ENCODE assay signal across 8 cellular contexts in genomic region chr1:201184734-201185453, GRCh38. TPM values are rescaled to one million over a fixed set of nuclear protein-coding genes. Genes with fewer than 3 reads are reported as not detected.
DNase-seq lines count a peak whose midpoint lies in the region; ATAC-seq and TF ChIP-seq lines count a peak whose summit lies in the region.

No MANE protein-coding gene starts in this region.

- no peaks in the 10 kb centered on the region for H4K20me1 ChIP-seq in OCI-LY3 (ENCODE audit: insufficient read depth, low read length)

- no peak overlapping the region for H3K27ac Mint-ChIP-seq in endothelial cell (ENCODE audit: unreplicated experiment)
- H3K27ac Mint-ChIP-seq in effector memory CD8-positive, alpha-beta T cell = no peak overlapping the region

- DNase-seq in endothelial cell (ENCODE audit: low spot score) = peak; percentile 20
- DNase-seq in mucosa of descending colon = peak in 1 of 3 donors; percentile 45
- no peak for DNase-seq in DMS79 (lab: John Stamatoyannopoulos, UW)
- no peak for DNase-seq in effector memory CD8-positive, alpha-beta T cell
- no peak for DNase-seq in stimulated activated CD4-positive, alpha-beta T cell treated with anti-CD3 and anti-CD28 coated beads, Interleukin-2, amount 100 ng/mL, for 24 hours

- H3K27ac ChIP-seq in ACC112 (ENCODE audit: low read depth, low read length) = no peak overlapping the region
- H3K27ac ChIP-seq in OCI-LY3 (ENCODE audit: low read length) = no peak overlapping the region

- H3K79me2 ChIP-seq in ACC112 (ENCODE audit: control insufficient read depth, insufficient read depth, low read length, unreplicated experiment) (no peaks in the 10 kb centered on the region), OCI-LY3 (ENCODE audit: low read length) (no peaks in the 10 kb centered on the region)

- no peak overlapping the region for H3K4me3 ChIP-seq in ACC112 (ENCODE audit: low read depth, low read length)
- H3K4me3 ChIP-seq in OCI-LY3 (ENCODE audit: low read length) = no peak overlapping the region
- no peak overlapping the region for H3K4me3 ChIP-seq in mucosa of descending colon

- H3K4me1 ChIP-seq in ACC112 (ENCODE audit: control insufficient read depth, insufficient read depth, low read length, unreplicated experiment) (peaks cover 13% of the 10 kb centered on the region), OCI-LY3 (ENCODE audit: low read length) (peaks cover 6% of the 10 kb centered on the region), mucosa of descending colon (ENCODE audit: low read depth) (no peaks in the 10 kb centered on the region)

- peak; percentile 47 for TF ChIP-seq CTCF in OCI-LY3 (IDR thresholded peaks at IDR 0.05; ENCODE audit: low read depth, low read length)
- TF ChIP-seq CTCF in endothelial cell (IDR thresholded peaks at IDR 0.05; ENCODE audit: unreplicated experiment) = peak; percentile 40
- no peak for TF ChIP-seq CTCF in mucosa of descending colon (IDR thresholded peaks at IDR 0.05)

- no peaks in the 10 kb centered on the region for H3K27me3 Mint-ChIP-seq in endothelial cell (ENCODE audit: unreplicated experiment)
- H3K27me3 Mint-ChIP-seq in effector memory CD8-positive, alpha-beta T cell = peaks cover 44 to 58% of the 10 kb centered on the region in 2 donors

- no peaks in the 10 kb centered on the region for H3K9me3 ChIP-seq in OCI-LY3 (ENCODE audit: insufficient read depth, low read length)
- no peaks in the 10 kb centered on the region for H3K9me3 ChIP-seq in mucosa of descending colon

- H3K9ac ChIP-seq in OCI-LY3 (ENCODE audit: low read length) = no peak overlapping the region

- H3K9me3 Mint-ChIP-seq in endothelial cell (ENCODE audit: unreplicated experiment) = no peaks in the 10 kb centered on the region
- H3K9me3 Mint-ChIP-seq in effector memory CD8-positive, alpha-beta T cell = no peaks in the 10 kb centered on the region

- intact Hi-C loops in mucosa of descending colon (cut with DNase I, micrococcal nuclease) = no loop called here

- ATAC-seq in GM18867 (IDR thresholded peaks at IDR 0.05; ENCODE audit: unreplicated experiment) = peak; percentile 47
- ATAC-seq in mucosa of descending colon = peak; percentile 88
- no peak for ATAC-seq in effector memory CD8-positive, alpha-beta T cell (replicated peaks)

- H3K27me3 ChIP-seq in ACC112 (ENCODE audit: insufficient read depth, low read length) = peaks cover 33% of the 10 kb centered on the region
- H3K27me3 ChIP-seq in OCI-LY3 (ENCODE audit: low read depth, low read length) = peaks cover 66% of the 10 kb centered on the region

- H2AFZ ChIP-seq in ACC112 (ENCODE audit: low read length, unreplicated experiment) (peak overlapping the region; percentile 57), OCI-LY3 (ENCODE audit: low read depth, low read length) (no peak overlapping the region)

- no peak overlapping the region for H3K4me2 ChIP-seq in OCI-LY3 (ENCODE audit: low read length)

- H3K36me3 Mint-ChIP-seq in endothelial cell (ENCODE audit: low read depth, unreplicated experiment) = no peaks in the 10 kb centered on the region
- H3K36me3 Mint-ChIP-seq in effector memory CD8-positive, alpha-beta T cell (ENCODE audit: insufficient read depth) = peaks cover 3% of the 10 kb centered on the region

- H3K36me3 ChIP-seq in ACC112 (ENCODE audit: insufficient read depth, low read length) = no peaks in the 10 kb centered on the region
- H3K36me3 ChIP-seq in OCI-LY3 (replicated peaks; ENCODE audit: low read depth, low read length) = no peaks in the 10 kb centered on the region
- H3K36me3 ChIP-seq in mucosa of descending colon (ENCODE audit: low read depth) = no peaks in the 10 kb centered on the region

- H3K4me1 Mint-ChIP-seq in endothelial cell (ENCODE audit: unreplicated experiment) = peaks cover 12% of the 10 kb centered on the region
- H3K4me1 Mint-ChIP-seq in effector memory CD8-positive, alpha-beta T cell (ENCODE audit: low read depth in 2 of 2) = no peaks in the 10 kb centered on the region

- H3K4me3 Mint-ChIP-seq in endothelial cell (ENCODE audit: unreplicated experiment) = no peak overlapping the region
- no peak overlapping the region for H3K4me3 Mint-ChIP-seq in effector memory CD8-positive, alpha-beta T cell

RNA-seq across cellular contexts. Expression of gene IGFN1, which starts 5.7 kb away (rescaled TPM):
- total RNA-seq in endothelial cell (ENCODE audit: unreplicated experiment) (not detected), mucosa of descending colon (under 1 TPM; 0.03 to 0.32 (median 0.10) TPM)

RNA-seq across cellular contexts. Expression of gene TMEM9, which starts 30.6 kb away (rescaled TPM):
- total RNA-seq in endothelial cell (ENCODE audit: unreplicated experiment) (78.7 TPM), mucosa of descending colon (10 to 100 TPM; 19.1 to 38.9 (median 24.1) TPM)

RNA-seq across cellular contexts. Expression of gene ASCL5, which starts 57.9 kb away (rescaled TPM):
- total RNA-seq in endothelial cell (ENCODE audit: unreplicated experiment) (not detected), mucosa of descending colon (not detected)
